ENCODE assay signal across 8 cellular contexts in genomic region chr3:143972155-143972494, GRCh38. TPM values are rescaled to one million over a fixed set of nuclear protein-coding genes. Genes with fewer than 3 reads are reported as not detected.
DNase-seq lines count a peak whose midpoint lies in the region; ATAC-seq and TF ChIP-seq lines count a peak whose summit lies in the region.

No MANE protein-coding gene starts in this region.

- ATAC-seq in DND-41 (ENCODE audit: insufficient read depth, low read depth) = peak; percentile 15; the same call in 2 of the 3 replicates
- no peak for ATAC-seq in GM19324 (IDR thresholded peaks at IDR 0.05; ENCODE audit: low FRiP score, unreplicated experiment)
- ATAC-seq in HG03460 (IDR thresholded peaks at IDR 0.05; ENCODE audit: unreplicated experiment) = no peak

- H3K27ac ChIP-seq in DND-41 (ENCODE audit: low read length) (peak overlapping the region; percentile 86), Peyer's patch (peak overlapping the region; percentile 92 to 98 (median 94))

- H3K27me3 Mint-ChIP-seq in neural crest cell (ENCODE audit: low read depth) = no peaks in the 10 kb centered on the region

- H2AFZ ChIP-seq in DND-41 (ENCODE audit: low read depth, low read length) = peak overlapping the region; percentile 92

- H3K4me2 ChIP-seq in DND-41 (ENCODE audit: insufficient read depth, low read length) = peak overlapping the region; percentile 88

- no peak for TF ChIP-seq POLR2A in Peyer's patch (IDR thresholded peaks at IDR 0.05)

- no peak for DNase-seq in DND-41
- DNase-seq in Peyer's patch = no peak
- no peak for DNase-seq in epithelial cell of proximal tubule (ENCODE audit: low read depth)
- DNase-seq in neural crest cell (ENCODE audit: low read depth, low spot score) = no peak
- no peak for DNase-seq in inferior parietal cortex (ENCODE audit: extremely low spot score)
- no peak for DNase-seq in ecto neural progenitor cell (ENCODE audit: low spot score)

- H3K9me3 ChIP-seq in DND-41 (ENCODE audit: insufficient read depth, low read length, severe bottlenecking) (no peaks in the 10 kb centered on the region), Peyer's patch (no peaks in the 10 kb centered on the region)

- H3K79me2 ChIP-seq in DND-41 (ENCODE audit: insufficient read depth, low read length) = peaks cover 48% of the 10 kb centered on the region

- peaks cover 20% of the 10 kb centered on the region; the same call in 1 of the 2 replicates for H4K20me1 ChIP-seq in DND-41 (ENCODE audit: insufficient read depth, low read length)

- no peaks in the 10 kb centered on the region for H3K36me3 ChIP-seq in DND-41 (ENCODE audit: insufficient read depth, low read length)
- H3K36me3 ChIP-seq in Peyer's patch = no peaks in the 10 kb centered on the region

- peak overlapping the region; percentile 82 to 98 for H3K4me3 ChIP-seq in DND-41 (ENCODE audit: low read depth in 1 of 2, low read length in 2 of 2)
- H3K4me3 ChIP-seq in Peyer's patch = peak overlapping the region; percentile 65 to 87 (median 76)
- H3K4me3 ChIP-seq in epithelial cell of proximal tubule (ENCODE audit: low read depth, low read length) = peak overlapping the region; percentile 79

- no peaks in the 10 kb centered on the region for H3K9me3 Mint-ChIP-seq in neural crest cell

- H3K4me3 Mint-ChIP-seq in neural crest cell = peak overlapping the region; percentile 96

- H3K9ac ChIP-seq in DND-41 (ENCODE audit: low read depth, low read length) = peak overlapping the region; percentile 85

- H3K27me3 ChIP-seq in DND-41 (ENCODE audit: insufficient read depth, low read length, poor library complexity) = peaks cover 16% of the 10 kb centered on the region
- H3K27me3 ChIP-seq in Peyer's patch = no peaks in the 10 kb centered on the region

- peaks cover 44% of the 10 kb centered on the region for H3K4me1 ChIP-seq in DND-41 (ENCODE audit: insufficient read depth, low read length)
- peaks cover 0 to 21% (median 2%) of the 10 kb centered on the region in 4 donors for H3K4me1 ChIP-seq in Peyer's patch

- no peak for TF ChIP-seq CTCF in DND-41 (IDR thresholded peaks at IDR 0.05; ENCODE audit: borderline replicate concordance, extremely low read depth, low read length, poor library complexity, severe bottlenecking)
- TF ChIP-seq CTCF in Peyer's patch (IDR thresholded peaks at IDR 0.05) = peak in 1 of 6 experiments; percentile 8
- no peak for TF ChIP-seq CTCF in epithelial cell of proximal tubule (conservative IDR thresholded peaks at IDR 0.05; ENCODE audit: low read depth, low read length)
- TF ChIP-seq CTCF in neural crest cell (conservative IDR thresholded peaks at IDR 0.05) = no peak

- peaks cover 39% of the 10 kb centered on the region for H3K4me1 Mint-ChIP-seq in neural crest cell

- no peaks in the 10 kb centered on the region for H3K36me3 Mint-ChIP-seq in neural crest cell (ENCODE audit: low read depth)

- H3K27ac Mint-ChIP-seq in neural crest cell (ENCODE audit: unreplicated experiment) = peak overlapping the region; percentile 6

RNA-seq across cellular contexts. Expression of gene DIPK2A, which starts 0.5 kb away (rescaled TPM):
- total RNA-seq in Peyer's patch (10 to 100 TPM in 3 of 4 donors, 1 to 10 TPM in 1; 9.1 to 47.2 (median 29.4) TPM), epithelial cell of proximal tubule (12.6 and 17.5 TPM in 2 replicates), neural crest cell (15.5 and 19.5 TPM in 2 replicates)
